ENCODE assay signal across 1 cellular context in genomic region chr20:37670426-37670825, GRCh38.
TF ChIP-seq lines count a peak whose summit lies in the region.

No MANE protein-coding gene starts in this region.

TF ChIP-seq in WTC11, 78 proteins besides CTCF, POLR2A, EP300 and RAD21 (continued from another document):
- TF ChIP-seq E2F4 (CRISPR knock-in tag; IDR thresholded peaks at IDR 0.05; ENCODE audit: borderline replicate concordance, low read depth) (no peak), ATF6 (CRISPR knock-in tag; IDR thresholded peaks at IDR 0.05) (no peak)
TF ChIP-seq in WTC11: peak in this region for 0.
